In the genomic region with DNA sequence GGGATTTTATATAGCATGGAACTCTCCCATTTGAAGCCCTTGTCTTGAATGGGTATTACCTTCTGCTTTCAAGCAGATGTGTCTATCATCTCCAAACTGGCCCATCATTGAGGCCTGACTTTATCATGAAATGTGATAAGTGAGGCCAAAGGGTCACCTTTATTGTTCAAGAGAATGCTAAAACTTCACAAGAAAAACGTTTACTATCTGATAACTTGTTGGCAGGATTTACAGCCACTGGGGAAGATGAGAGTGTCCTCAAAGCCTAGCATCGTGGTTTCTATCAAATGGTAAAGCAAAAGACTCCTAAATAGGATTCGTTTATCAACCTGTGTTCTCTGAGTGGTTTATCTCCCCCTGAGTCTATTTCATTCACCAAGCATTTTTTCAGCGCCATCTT, we compare ENCODE assay signal across 24 cellular contexts.
"Had no signal": no experiment of that assay in that cellular context is flagged by ENCODE, and none has a peak within 500 bp of the region (broad histone marks: within the 10 kb centered on the region; RNA-seq: fewer than 3 reads in every experiment).

No MANE protein-coding gene starts in this region.

- H3K9me3 ChIP-seq: colonic mucosa had no signal

- H3K4me3 Mint-ChIP-seq: dendritic cell treated with granulocyte-macrophage colony-stimulating factor and Interleukin-4, amounts not matched to agents 40 ng/mL and 50 ng/mL, for 4 days; effector memory CD8-positive, alpha-beta T cell had no signal

- H3K27ac ChIP-seq: colonic mucosa, coronary artery, dorsolateral prefrontal cortex, epithelial cell of prostate, esophagus muscularis mucosa, esophagus squamous epithelium, foreskin keratinocyte, gastrocnemius medialis, gastroesophageal sphincter, heart left ventricle, heart right ventricle had no signal

- DNase-seq: colonic mucosa; cortex of kidney; dermis blood vessel endothelial cell; dorsolateral prefrontal cortex; effector CD4-positive, alpha-beta T cell; effector CD8-positive, alpha-beta T cell; effector memory CD4-positive, alpha-beta T cell; effector memory CD8-positive, alpha-beta T cell; erythroblast; esophagus squamous epithelium; foreskin fibroblast; foreskin keratinocyte; foreskin melanocyte; gastrocnemius medialis; glutamatergic neuron; head of caudate nucleus; heart left ventricle; heart right ventricle had no signal

- H3K4me1 ChIP-seq: colonic mucosa, esophagus muscularis mucosa, esophagus squamous epithelium, foreskin keratinocyte, gastrocnemius medialis, gastroesophageal sphincter, heart left ventricle had no signal

- H3K27me3 ChIP-seq: colonic mucosa, dorsolateral prefrontal cortex, gastrocnemius medialis, gastroesophageal sphincter had no signal

- ATAC-seq: effector memory CD8-positive, alpha-beta T cell; esophagus mucosa; foreskin keratinocyte; gastrocnemius medialis; gastroesophageal sphincter; heart left ventricle; heart right ventricle had no signal

- H3K27ac Mint-ChIP-seq: dendritic cell treated with granulocyte-macrophage colony-stimulating factor and Interleukin-4, amounts not matched to agents 40 ng/mL and 50 ng/mL, for 4 days; effector memory CD8-positive, alpha-beta T cell had no signal

- H3K36me3 ChIP-seq: colonic mucosa, esophagus muscularis mucosa, esophagus squamous epithelium, gastrocnemius medialis, gastroesophageal sphincter, heart left ventricle, heart right ventricle had no signal

- H3K4me3 ChIP-seq: colonic mucosa, coronary artery, dorsolateral prefrontal cortex, esophagus muscularis mucosa, esophagus squamous epithelium, gastrocnemius medialis, gastroesophageal sphincter, heart left ventricle, heart right ventricle had no signal
